In genomic region chr10:119829429-119829828, GRCh38 we compare ENCODE assay signal across 14 cellular contexts.
"Had no signal": no experiment of that assay in that cellular context is flagged by ENCODE, and none has a peak within 500 bp of the region (broad histone marks: within the 10 kb centered on the region; RNA-seq: fewer than 3 reads in every experiment).

No MANE protein-coding gene starts in this region.

- H3K27me3 ChIP-seq: colonic mucosa, left lung, pancreas, stomach had no signal

- H3K9me3 ChIP-seq: colonic mucosa, left lung, pancreas, SK-N-SH, stomach had no signal

- H3K9me2 ChIP-seq: SK-N-SH had no signal

- H3K4me1 ChIP-seq: colonic mucosa, left lung, pancreas had no signal

- H3K9ac ChIP-seq: SK-N-SH had no signal

- DNase-seq: activated CD4-positive, alpha-beta T cell treated with anti-CD3 and anti-CD28 coated beads, Interleukin-2, amount 50 U/mL, for 4 hours; aorta; colonic mucosa; foreskin melanocyte; head of caudate nucleus; left lung; pancreas; SK-N-SH; stimulated activated CD4-positive, alpha-beta T cell treated with anti-CD3 and anti-CD28 coated beads, Interleukin-4, amount 100 ng/mL, for 24 hours; stomach had no signal

- H3K4me3 ChIP-seq: colonic mucosa, left lung, pancreas, stomach had no signal

- H3K4me2 ChIP-seq: SK-N-SH had no signal

- FAIRE-seq: endothelial cell of umbilical vein, pancreas, urothelium cell line had no signal

- H3K27ac Mint-ChIP-seq: activated T-helper 2 cell treated with anti-CD3 and anti-CD28 coated beads, Interferon-gamma antibody, Interleukin-2, Interleukin-4, amounts not matched to agents 10 μg/mL and 5 μg/mL and 100 μg/mL, durations not matched to agents 14 hours and 24 hours and 36 hours had no signal

- ATAC-seq: activated naive CD4-positive, alpha-beta T cell treated with anti-CD3 and anti-CD28 coated beads, Interleukin-2, amount 50 U/mL, for 72 hours; left lung; pancreas had no signal

- H3K27ac ChIP-seq: colonic mucosa, left lung, pancreas, stomach had no signal
